Comparison of ENCODE assay signal across 8 cellular contexts in the genomic region with DNA sequence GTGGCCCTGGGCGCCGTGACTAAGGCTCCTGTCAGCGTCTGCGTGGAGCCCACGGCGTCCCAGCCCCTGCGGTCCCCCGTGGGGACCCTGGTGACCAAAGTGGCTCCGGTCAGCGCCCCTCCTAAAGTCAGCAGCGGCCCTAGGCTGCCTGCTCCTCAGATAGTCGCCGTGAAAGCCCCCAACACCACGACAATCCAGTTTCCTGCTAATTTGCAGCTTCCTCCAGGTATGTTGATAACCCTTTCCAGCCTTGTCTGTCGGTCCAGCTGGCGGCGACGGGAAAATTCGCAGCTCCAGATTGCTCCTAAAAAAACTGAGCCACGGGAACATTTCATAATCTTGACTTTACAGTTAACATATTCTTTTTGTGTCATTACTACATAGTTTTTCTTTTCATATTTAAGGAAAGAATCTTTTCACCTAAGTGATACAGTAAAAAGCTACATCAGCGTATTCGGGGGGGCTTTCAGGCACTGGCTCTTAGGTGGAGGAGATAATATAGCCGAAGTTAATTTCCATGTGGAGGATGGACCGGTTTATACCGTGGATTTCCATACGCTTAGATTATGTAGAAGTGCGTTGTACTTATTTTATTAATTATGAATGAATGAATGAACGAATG. TPM values are rescaled to one million over a fixed set of nuclear protein-coding genes. Genes with fewer than 3 reads are reported as not detected.
DNase-seq lines count a peak whose midpoint lies in the region; ATAC-seq and TF ChIP-seq lines count a peak whose summit lies in the region.

No MANE protein-coding gene starts in this region.

- peak overlapping the region; percentile 82 to 92 (median 92) for H3K4me3 Mint-ChIP-seq in T-cell

- no peaks in the 10 kb centered on the region for H3K36me3 ChIP-seq in BJ (ENCODE audit: control insufficient read depth, insufficient read depth, low read length)
- H3K36me3 ChIP-seq in GM23248 (ENCODE audit: low read depth): no peaks in the 10 kb centered on the region
- H3K36me3 ChIP-seq in skeletal muscle tissue (ENCODE audit: control insufficient read depth in 3 of 3, insufficient read depth in 3 of 3, low read length in 3 of 3): no peaks in the 10 kb centered on the region

- CTCF ChIA-PET in BJ (lab: Yijun Ruan, JAX) (interaction anchor here (0.6 kb wide), 1 partner anchor 475 kb away, joined by 3 read pairs; no protein-coding TSS in a partner anchor), T-cell (lab: Charles Lee) (interaction anchor here in 1 of 2 donors (1.1 kb wide), 1 partner anchor 67 kb away, joined by 3 read pairs; no protein-coding TSS in a partner anchor)

- H3K27me3 ChIP-seq in BJ (ENCODE audit: control insufficient read depth, insufficient read depth, low read length): no peaks in the 10 kb centered on the region
- no peaks in the 10 kb centered on the region for H3K27me3 ChIP-seq in GM23248 (replicated peaks; ENCODE audit: insufficient read depth)
- H3K27me3 ChIP-seq in skeletal muscle tissue (ENCODE audit: control insufficient read depth in 3 of 3, insufficient read depth in 3 of 3, low read length in 3 of 3): no peaks in the 10 kb centered on the region

- H2AFZ ChIP-seq in GM23248: peak overlapping the region; percentile 88

- H3F3A ChIP-seq in GM23248 (ENCODE audit: insufficient read depth): no peaks in the 10 kb centered on the region

- peaks cover 39 to 45% (median 43%) of the 10 kb centered on the region in 3 donors for H3K4me1 Mint-ChIP-seq in T-cell

- ATAC-seq in T-cell (replicated peaks in 1 of 4) (peak in 2 of 4 experiments; percentile 1 to 2), HG02623 (IDR thresholded peaks at IDR 0.05; ENCODE audit: unreplicated experiment) (no peak), GM18519 (IDR thresholded peaks at IDR 0.05; ENCODE audit: low FRiP score, unreplicated experiment) (no peak)

- H3K36me3 Mint-ChIP-seq in T-cell: no peaks in the 10 kb centered on the region

- WGBS in GM23248 (ENCODE audit: low coverage in 1 of 2, low lambda C conversion rate in 2 of 2, missing lambda C conversion rate in 2 of 2), 2 experiments: 16 to 21% methylated on average over 22 to 28 of the region's 28 CpGs

- H3K9ac ChIP-seq in GM23248 (peak overlapping the region; percentile 88), skeletal muscle tissue (ENCODE audit: low read depth in 1 of 3, low read length in 3 of 3) (peak overlapping the region; percentile 82 to 87 (median 85))

- H3K27me3 Mint-ChIP-seq in T-cell: no peaks in the 10 kb centered on the region

- H3K4me3 ChIP-seq in BJ (ENCODE audit: low read depth, low read length) (peak overlapping the region; percentile 92), GM23248 (peak overlapping the region; percentile 76), skeletal muscle tissue (ENCODE audit: low read length in 3 of 3) (peak overlapping the region; percentile 86 to 92 (median 90))

- H3K9me3 ChIP-seq in GM23248 (ENCODE audit: low read depth): no peaks in the 10 kb centered on the region
- no peaks in the 10 kb centered on the region for H3K9me3 ChIP-seq in skeletal muscle tissue (ENCODE audit: control insufficient read depth in 3 of 3, low read length in 3 of 3)

- peak overlapping the region; percentile 81 to 89 for H3K27ac Mint-ChIP-seq in T-cell

- H3K9me3 Mint-ChIP-seq in T-cell: no peaks in the 10 kb centered on the region

- H3K27ac ChIP-seq in GM23248 (no peak overlapping the region), skeletal muscle tissue (ENCODE audit: low read depth, low read length) (peak overlapping the region; percentile 77)

- in situ Hi-C loops in GM23248 (cut with MboI): no loop called here

- H3K4me1 ChIP-seq in GM23248 (ENCODE audit: insufficient read depth) (peaks cover 12% of the 10 kb centered on the region; the same call in 1 of the 2 replicates), skeletal muscle tissue (ENCODE audit: control insufficient read depth in 3 of 3, insufficient read depth in 3 of 3, low read length in 3 of 3) (peaks cover 4 to 12% (median 9%) of the 10 kb centered on the region in 3 donors)

- H3K4me2 ChIP-seq in GM23248 (ENCODE audit: unreplicated experiment): peak overlapping the region; percentile 84

- POLR2A ChIA-PET in BJ (lab: Charles Lee): no interaction called here
- POLR2A ChIA-PET in T-cell (lab: Charles Lee): no interaction called here

- no peak for TF ChIP-seq CTCF in BJ (IDR thresholded peaks at IDR 0.05; ENCODE audit: insufficient read depth, low read depth, low read length)

- 0 out of 2 replicates have a peak, but pooled peaks cover 4% of the 10 kb centered on the region for H3K79me2 ChIP-seq in GM23248 (ENCODE audit: insufficient read depth)

- DNase-seq in BJ (ENCODE audit: low read depth) (no peak), GM23248 (peak; percentile 39), T-cell (no peak), glomerular visceral epithelial cell (ENCODE audit: extremely low spot score) (peak; percentile 22), AG08395 (ENCODE audit: low spot score) (no peak)

- no peaks in the 10 kb centered on the region for H3K9me2 ChIP-seq in GM23248 (ENCODE audit: insufficient read depth)

- no peaks in the 10 kb centered on the region for H4K20me1 ChIP-seq in GM23248 (ENCODE audit: insufficient read depth)

RNA-seq across cellular contexts. Expression of gene TAF4B, which starts 0.9 kb away (rescaled TPM):
- polyA plus RNA-seq in BJ (2011; rRNA removed) (1.1 TPM in 2 replicates), GM23248 (2016; fragmentation: Nextera tagmentation; extraction: Ambion mirVana) (1.5 and 1.6 TPM in 2 replicates)
- polyA minus RNA-seq in BJ (2011; rRNA and poly(A)+ RNA removed): 1.00 and 1.0 TPM in 2 replicates
- total RNA-seq in GM23248 (2014; rRNA removed; shearing (Covaris generic)): 1.1 and 1.9 TPM in 2 replicates
- total RNA-seq in T-cell (10 to 100 TPM in 4 of 5 donors, 1 to 10 TPM in 1; 9.9 to 17.1 (median 13.2) TPM), skeletal muscle tissue (3.7 TPM)

Comparison
In these comparisons a context has a peak if more than half of its experiments do, and no peak if none do; other contexts are left out.
1. DNase-seq: peak in GM23248 (single experiment) and glomerular visceral epithelial cell (single experiment); none in BJ (single experiment), T-cell (0 of 34) and AG08395 (single experiment).
2. Peak in every context shown above with its lines, with median percentiles within 50 percentile points of each other: H3K4me3 ChIP-seq.